Comparison of ENCODE assay signal across 19 cellular contexts in the genomic region with DNA sequence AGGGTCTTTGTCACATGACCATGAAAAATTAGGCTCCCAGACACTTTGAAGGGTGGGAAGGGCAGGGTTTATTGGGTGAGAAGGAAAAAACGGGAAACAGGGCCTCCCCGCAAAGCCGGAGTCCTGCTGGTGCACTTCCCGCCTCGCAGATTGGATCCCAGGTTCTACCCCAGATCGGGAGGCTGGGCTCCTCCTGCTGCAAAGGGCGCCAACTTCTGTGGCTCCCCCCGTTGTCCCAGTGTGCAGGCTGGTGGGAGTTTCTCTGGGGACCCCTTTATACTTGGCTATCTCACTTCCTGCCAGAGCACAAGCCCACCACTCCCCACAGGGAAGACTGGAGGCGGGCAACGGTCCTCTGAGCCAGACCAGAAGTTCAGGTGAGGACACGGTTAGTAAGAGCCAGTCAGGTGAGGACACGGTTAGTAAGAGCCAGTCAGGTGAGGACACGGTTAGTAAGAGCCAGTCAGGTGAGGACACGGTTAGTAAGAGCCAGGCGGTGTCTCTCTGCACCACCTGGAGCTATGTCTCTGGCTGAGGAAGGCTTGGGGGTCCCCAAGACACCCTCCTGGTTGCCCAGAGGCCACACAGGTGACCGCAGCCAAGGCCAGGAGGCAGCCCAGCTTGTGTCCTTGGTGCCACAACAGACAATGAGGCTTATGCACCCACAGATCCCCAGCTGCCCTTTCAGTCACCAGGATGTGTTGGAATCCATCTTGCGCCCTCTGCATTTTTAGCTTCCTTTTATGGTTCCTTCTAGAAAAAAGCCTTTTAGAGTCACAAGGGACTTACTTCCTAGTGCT. TPM values are rescaled to one million over a fixed set of nuclear protein-coding genes. Genes with fewer than 3 reads are reported as not detected.
DNase-seq lines count a peak whose midpoint lies in the region; ATAC-seq and TF ChIP-seq lines count a peak whose summit lies in the region.
"Had no signal": no experiment of that assay in that cellular context is flagged by ENCODE, and none has a peak within 500 bp of the region (broad histone marks: within the 10 kb centered on the region; RNA-seq: fewer than 3 reads in every experiment).

No MANE protein-coding gene starts in this region.

- ATAC-seq in GM23338, result no peak
- no peak for ATAC-seq in GM21576 (IDR thresholded peaks at IDR 0.05; ENCODE audit: unreplicated experiment)
- ATAC-seq: activated CD4-positive, CD25-positive, alpha-beta regulatory T cell treated with anti-CD3 and anti-CD28 coated beads, Interleukin-2, amount 50 U/mL, for 24 hours; foreskin keratinocyte had no signal

- peaks cover 0 to 7% (median 0%) of the 10 kb centered on the region in 7 donors for H3K9me3 Mint-ChIP-seq in CD14-positive monocyte
- no peaks in the 10 kb centered on the region for H3K9me3 Mint-ChIP-seq in chondrocyte (ENCODE audit: low read depth)
- H3K9me3 Mint-ChIP-seq in GM23338, result no peaks in the 10 kb centered on the region; the same call in 2 of the 3 replicates

- H3F3A ChIP-seq in GM23338 (replicated peaks; ENCODE audit: low read depth), result no peaks in the 10 kb centered on the region

- H3K27me3 Mint-ChIP-seq in CD14-positive monocyte (ENCODE audit: low read depth in 3 of 3), result peaks cover 0 to 2% (median 0%) of the 10 kb centered on the region in 3 donors
- H3K27me3 Mint-ChIP-seq in chondrocyte (ENCODE audit: low read depth), result no peaks in the 10 kb centered on the region
- H3K27me3 Mint-ChIP-seq in GM23338 (ENCODE audit: insufficient read depth, low read depth, poor library complexity), result peaks cover 15% of the 10 kb centered on the region
- H3K27me3 Mint-ChIP-seq: activated naive CD8-positive, alpha-beta T cell had no signal

- H3K4me3 Mint-ChIP-seq in CD14-positive monocyte (no peak overlapping the region), chondrocyte (ENCODE audit: unreplicated experiment) (no peak overlapping the region), GM23338 (no peak overlapping the region)
- H3K4me3 Mint-ChIP-seq: activated naive CD8-positive, alpha-beta T cell had no signal

- TF ChIP-seq POLR2A in suprapubic skin (IDR thresholded peaks at IDR 0.05), result no peak

- H2AFZ ChIP-seq in GM23338, result no peak overlapping the region

- peaks cover 10 to 13% of the 10 kb centered on the region in 2 donors for H3K4me1 ChIP-seq in mucosa of rectum (ENCODE audit: control insufficient read depth in 2 of 2, insufficient read depth in 2 of 2, low read length in 2 of 2)
- peaks cover 23% of the 10 kb centered on the region for H3K4me1 ChIP-seq in suprapubic skin
- no peaks in the 10 kb centered on the region for H3K4me1 ChIP-seq in GM23338 (ENCODE audit: insufficient read depth)
- H3K4me1 ChIP-seq: body of pancreas, Caco-2, foreskin keratinocyte had no signal

- in situ Hi-C loops in ACHN (cut with HindIII; ENCODE audit: low pct_ligation_motif_present, low pct_unique_long_range_greater_than_20kb, low sequenced_read_pairs), result no loop called here

- intact Hi-C loops in CD14-positive monocyte (cut with micrococcal nuclease), result no loop called here

- H3K27ac ChIP-seq in mucosa of rectum (ENCODE audit: low read depth in 2 of 2, low read length in 2 of 2) (peak overlapping the region; percentile 44 to 57), suprapubic skin (peak overlapping the region; percentile 61), GM23338 (ENCODE audit: low read depth) (no peak overlapping the region)
- H3K27ac ChIP-seq: body of pancreas, foreskin keratinocyte had no signal

- no peak for TF ChIP-seq EP300 in suprapubic skin (IDR thresholded peaks at IDR 0.05)

- no peaks in the 10 kb centered on the region for H4K20me1 ChIP-seq in GM23338 (replicated peaks; ENCODE audit: insufficient read depth)

- H3K4me1 Mint-ChIP-seq in CD14-positive monocyte (peaks cover 16% of the 10 kb centered on the region), chondrocyte (ENCODE audit: low read depth) (peaks cover 19% of the 10 kb centered on the region), GM23338 (peaks cover 2% of the 10 kb centered on the region; the same call in 2 of the 3 replicates)

- H3K36me3 Mint-ChIP-seq in CD14-positive monocyte (peaks cover 42 to 58% of the 10 kb centered on the region in 2 donors), chondrocyte (ENCODE audit: low read depth) (peaks cover 11% of the 10 kb centered on the region), GM23338 (ENCODE audit: low read depth) (peaks cover 18% of the 10 kb centered on the region)

- H3K4me2 ChIP-seq in GM23338, result no peak overlapping the region

- H3K36me3 ChIP-seq in mucosa of rectum (ENCODE audit: control insufficient read depth in 2 of 2, insufficient read depth in 2 of 2, low read length in 2 of 2), result peaks cover 10 to 23% of the 10 kb centered on the region in 2 donors
- H3K36me3 ChIP-seq in suprapubic skin, result peaks cover 29% of the 10 kb centered on the region
- peaks cover 3% of the 10 kb centered on the region; the same call in 1 of the 2 replicates for H3K36me3 ChIP-seq in GM23338 (ENCODE audit: insufficient read depth)

- 91% methylated on average over 14 of the region's 17 CpGs for WGBS in suprapubic skin

- no peaks in the 10 kb centered on the region for H3K27me3 ChIP-seq in mucosa of rectum (ENCODE audit: control insufficient read depth in 2 of 2, insufficient read depth in 2 of 2, low read length in 2 of 2)
- no peaks in the 10 kb centered on the region for H3K27me3 ChIP-seq in suprapubic skin
- H3K27me3 ChIP-seq in GM23338 (ENCODE audit: insufficient read depth), result no peaks in the 10 kb centered on the region
- H3K27me3 ChIP-seq: body of pancreas, foreskin keratinocyte had no signal

- H3K9ac ChIP-seq in mucosa of rectum (ENCODE audit: low read depth in 1 of 2, low read length in 2 of 2), result no peak overlapping the region

- no peaks in the 10 kb centered on the region for H3K9me2 ChIP-seq in GM23338 (ENCODE audit: insufficient read depth)

- H3K27ac Mint-ChIP-seq in CD14-positive monocyte (no peak overlapping the region), chondrocyte (ENCODE audit: unreplicated experiment) (no peak overlapping the region), GM23338 (no peak overlapping the region)
- H3K27ac Mint-ChIP-seq: activated naive CD8-positive, alpha-beta T cell had no signal

- TF ChIP-seq CTCF in CD14-positive monocyte (IDR thresholded peaks at IDR 0.05) (no peak), chondrocyte (IDR thresholded peaks at IDR 0.05) (no peak), suprapubic skin (IDR thresholded peaks at IDR 0.05) (no peak), GM23338 (conservative IDR thresholded peaks at IDR 0.05; ENCODE audit: low read depth in 2 of 2) (no peak)

- peak; percentile 26 for DNase-seq in CD14-positive monocyte (ENCODE audit: low spot score)
- DNase-seq in chondrocyte (ENCODE audit: low spot score), result peak; percentile 67
- peak in 1 of 2 donors; percentile 50 for DNase-seq in suprapubic skin (ENCODE audit: low spot score in 2 of 2)
- no peak for DNase-seq in ACHN
- no peak for DNase-seq in GM23338 (ENCODE audit: low spot score)
- DNase-seq: activated CD8-positive, alpha-beta memory T cell treated with anti-CD3 and anti-CD28 coated beads for 24 hours; Caco-2; foreskin keratinocyte; NCI-H1092; NCI-H2029 treated with DMSO at 0.1 percent for 48 hours; NCI-H446 treated with DMSO at 0.1 percent for 48 hours; occipital lobe; stimulated activated CD4-positive, alpha-beta T cell treated with anti-CD3 and anti-CD28 coated beads, Interleukin-1b, Interleukin-23, amount 100 ng/mL, for 48 hours; stimulated activated naive CD4-positive, alpha-beta T cell treated with Interleukin-2 at 50 U/mL for 16 hours had no signal

- H3K4me3 ChIP-seq in mucosa of rectum (ENCODE audit: low read length in 2 of 2) (no peak overlapping the region), suprapubic skin (no peak overlapping the region), GM23338 (no peak overlapping the region)
- H3K4me3 ChIP-seq: body of pancreas had no signal

- H3K79me2 ChIP-seq in GM23338 (replicated peaks; ENCODE audit: insufficient read depth), result no peaks in the 10 kb centered on the region

- H3K9me3 ChIP-seq in mucosa of rectum (ENCODE audit: control insufficient read depth in 2 of 2, low read length in 2 of 2), result no peaks in the 10 kb centered on the region
- no peaks in the 10 kb centered on the region for H3K9me3 ChIP-seq in suprapubic skin
- H3K9me3 ChIP-seq: body of pancreas, Caco-2 had no signal

TF ChIP-seq in GM23338, 12 proteins besides CTCF, POLR2A, EP300 and RAD21 (continues in another document):
- TF ChIP-seq POLR2AphosphoS5 (IDR thresholded peaks at IDR 0.05; ENCODE audit: low read depth) (no peak), ZNF114 (CRISPR knock-in tag; IDR thresholded peaks at IDR 0.05) (no peak), NANOG (IDR thresholded peaks at IDR 0.05; ENCODE audit: borderline replicate concordance) (no peak), EZH2phosphoT487 (IDR thresholded peaks at IDR 0.05; ENCODE audit: unreplicated experiment) (no peak)

RNA-seq across cellular contexts. Expression of a gene that starts 48.1 kb away (rescaled TPM):
- 10 to 100 TPM; 44.1 to 44.8 TPM for polyA plus RNA-seq in CD14-positive monocyte
- 27.6 to 33.0 TPM (median 28.4 TPM) in 3 replicates for total RNA-seq in chondrocyte
- total RNA-seq in suprapubic skin, result 10 to 100 TPM; 17.5 to 35.6 (median 23.1) TPM
- 8.2 and 12.3 TPM in 2 replicates for total RNA-seq in GM23338 (2014; rRNA removed; shearing (Covaris generic))
- polyA plus RNA-seq in GM23338 (2016; fragmentation: Nextera tagmentation; extraction: Ambion mirVana), result 13.2 and 14.0 TPM in 2 replicates

Comparison
In these comparisons a context has a peak if more than half of its experiments do, and no peak if none do; other contexts are left out.
1. DNase-seq: peak in CD14-positive monocyte (single experiment) and chondrocyte (single experiment); none in ACHN (single experiment) and GM23338 (single experiment).